Comparison of ENCODE assay signal across 1 cellular context in the genomic region with DNA sequence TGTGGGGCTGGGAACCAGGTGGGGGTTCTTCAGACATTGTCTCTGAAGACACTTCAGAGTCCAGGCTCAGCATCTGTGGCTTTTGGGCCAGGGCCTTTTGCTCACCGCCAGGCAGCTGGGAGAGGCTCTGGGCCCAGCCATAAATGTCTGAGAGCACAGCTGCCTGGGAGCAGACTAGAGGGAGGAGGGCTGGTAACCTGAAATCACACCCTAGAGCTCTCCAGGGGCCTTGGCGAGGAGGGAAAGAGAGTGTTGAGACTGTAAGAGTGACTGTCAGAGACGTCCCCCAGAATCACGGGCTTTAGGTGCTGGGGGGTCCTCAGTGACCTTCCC.
TF ChIP-seq lines count a peak whose summit lies in the region.

No MANE protein-coding gene starts in this region.

TF ChIP-seq in GM23338, 12 proteins besides CTCF, POLR2A, EP300 and RAD21 (continued from another document):
- TF ChIP-seq, protein P1, sequence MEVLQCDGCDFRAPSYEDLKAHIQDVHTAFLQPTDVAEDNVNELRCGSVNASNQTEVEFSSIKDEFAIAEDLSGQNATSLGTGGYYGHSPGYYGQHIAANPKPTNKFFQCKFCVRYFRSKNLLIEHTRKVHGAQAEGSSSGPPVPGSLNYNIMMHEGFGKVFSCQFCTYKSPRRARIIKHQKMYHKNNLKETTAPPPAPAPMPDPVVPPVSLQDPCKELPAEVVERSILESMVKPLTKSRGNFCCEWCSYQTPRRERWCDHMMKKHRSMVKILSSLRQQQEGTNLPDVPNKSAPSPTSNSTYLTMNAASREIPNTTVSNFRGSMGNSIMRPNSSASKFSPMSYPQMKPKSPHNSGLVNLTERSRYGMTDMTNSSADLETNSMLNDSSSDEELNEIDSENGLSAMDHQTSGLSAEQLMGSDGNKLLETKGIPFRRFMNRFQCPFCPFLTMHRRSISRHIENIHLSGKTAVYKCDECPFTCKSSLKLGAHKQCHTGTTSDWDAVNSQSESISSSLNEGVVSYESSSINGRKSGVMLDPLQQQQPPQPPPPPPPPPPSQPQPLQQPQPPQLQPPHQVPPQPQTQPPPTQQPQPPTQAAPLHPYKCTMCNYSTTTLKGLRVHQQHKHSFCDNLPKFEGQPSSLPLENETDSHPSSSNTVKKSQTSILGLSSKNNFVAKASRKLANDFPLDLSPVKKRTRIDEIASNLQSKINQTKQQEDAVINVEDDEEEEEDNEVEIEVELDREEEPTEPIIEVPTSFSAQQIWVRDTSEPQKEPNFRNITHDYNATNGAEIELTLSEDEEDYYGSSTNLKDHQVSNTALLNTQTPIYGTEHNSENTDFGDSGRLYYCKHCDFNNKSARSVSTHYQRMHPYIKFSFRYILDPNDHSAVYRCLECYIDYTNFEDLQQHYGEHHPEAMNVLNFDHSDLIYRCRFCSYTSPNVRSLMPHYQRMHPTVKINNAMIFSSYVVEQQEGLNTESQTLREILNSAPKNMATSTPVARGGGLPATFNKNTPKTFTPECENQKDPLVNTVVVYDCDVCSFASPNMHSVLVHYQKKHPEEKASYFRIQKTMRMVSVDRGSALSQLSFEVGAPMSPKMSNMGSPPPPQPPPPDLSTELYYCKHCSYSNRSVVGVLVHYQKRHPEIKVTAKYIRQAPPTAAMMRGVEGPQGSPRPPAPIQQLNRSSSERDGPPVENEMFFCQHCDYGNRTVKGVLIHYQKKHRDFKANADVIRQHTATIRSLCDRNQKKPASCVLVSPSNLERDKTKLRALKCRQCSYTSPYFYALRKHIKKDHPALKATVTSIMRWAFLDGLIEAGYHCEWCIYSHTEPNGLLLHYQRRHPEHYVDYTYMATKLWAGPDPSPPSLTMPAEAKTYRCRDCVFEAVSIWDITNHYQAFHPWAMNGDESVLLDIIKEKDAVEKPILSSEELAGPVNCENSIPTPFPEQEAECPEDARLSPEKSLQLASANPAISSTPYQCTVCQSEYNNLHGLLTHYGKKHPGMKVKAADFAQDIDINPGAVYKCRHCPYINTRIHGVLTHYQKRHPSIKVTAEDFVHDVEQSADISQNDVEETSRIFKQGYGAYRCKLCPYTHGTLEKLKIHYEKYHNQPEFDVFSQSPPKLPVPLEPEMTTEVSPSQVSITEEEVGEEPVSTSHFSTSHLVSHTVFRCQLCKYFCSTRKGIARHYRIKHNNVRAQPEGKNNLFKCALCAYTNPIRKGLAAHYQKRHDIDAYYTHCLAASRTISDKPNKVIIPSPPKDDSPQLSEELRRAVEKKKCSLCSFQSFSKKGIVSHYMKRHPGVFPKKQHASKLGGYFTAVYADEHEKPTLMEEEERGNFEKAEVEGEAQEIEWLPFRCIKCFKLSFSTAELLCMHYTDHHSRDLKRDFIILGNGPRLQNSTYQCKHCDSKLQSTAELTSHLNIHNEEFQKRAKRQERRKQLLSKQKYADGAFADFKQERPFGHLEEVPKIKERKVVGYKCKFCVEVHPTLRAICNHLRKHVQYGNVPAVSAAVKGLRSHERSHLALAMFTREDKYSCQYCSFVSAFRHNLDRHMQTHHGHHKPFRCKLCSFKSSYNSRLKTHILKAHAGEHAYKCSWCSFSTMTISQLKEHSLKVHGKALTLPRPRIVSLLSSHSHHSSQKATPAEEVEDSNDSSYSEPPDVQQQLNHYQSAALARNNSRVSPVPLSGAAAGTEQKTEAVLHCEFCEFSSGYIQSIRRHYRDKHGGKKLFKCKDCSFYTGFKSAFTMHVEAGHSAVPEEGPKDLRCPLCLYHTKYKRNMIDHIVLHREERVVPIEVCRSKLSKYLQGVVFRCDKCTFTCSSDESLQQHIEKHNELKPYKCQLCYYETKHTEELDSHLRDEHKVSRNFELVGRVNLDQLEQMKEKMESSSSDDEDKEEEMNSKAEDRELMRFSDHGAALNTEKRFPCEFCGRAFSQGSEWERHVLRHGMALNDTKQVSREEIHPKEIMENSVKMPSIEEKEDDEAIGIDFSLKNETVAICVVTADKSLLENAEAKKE (CRISPR knock-in tag; IDR thresholded peaks at IDR 0.05) = no peak
- TF ChIP-seq EZH2 (IDR thresholded peaks at IDR 0.05; ENCODE audit: low read depth, unreplicated experiment) = no peak
- no peak for TF ChIP-seq EZH2phosphoT487 (IDR thresholded peaks at IDR 0.05; ENCODE audit: unreplicated experiment)
